In the genomic region with DNA sequence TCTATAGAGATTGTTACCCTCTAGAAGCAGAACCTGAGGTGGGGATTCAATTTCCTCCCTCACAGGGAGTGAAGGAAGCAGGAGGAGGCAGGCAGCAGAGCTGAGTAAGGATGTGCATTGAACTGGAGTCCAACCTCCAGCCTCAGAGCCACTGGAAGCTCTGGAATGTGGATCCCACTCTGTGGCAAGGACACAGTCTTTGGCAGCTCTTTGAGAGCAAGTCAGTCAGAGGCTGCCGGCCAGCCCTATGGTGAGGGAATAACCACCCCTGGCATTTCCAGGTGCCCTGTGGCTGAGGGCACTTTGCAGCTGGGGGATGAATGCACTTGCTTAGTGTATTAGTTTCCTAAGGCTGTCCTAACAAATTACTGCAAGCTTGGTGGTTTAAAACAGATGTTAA, we compare ENCODE assay signal across 18 cellular contexts. TPM values are rescaled to one million over a fixed set of nuclear protein-coding genes. Genes with fewer than 3 reads are reported as not detected.
DNase-seq lines count a peak whose midpoint lies in the region; ATAC-seq and TF ChIP-seq lines count a peak whose summit lies in the region.
"Had no signal": no experiment of that assay in that cellular context is flagged by ENCODE, and none has a peak within 500 bp of the region (broad histone marks: within the 10 kb centered on the region; RNA-seq: fewer than 3 reads in every experiment).

No MANE protein-coding gene starts in this region.

- H3K4me1 Mint-ChIP-seq in CD8-positive, alpha-beta T cell (ENCODE audit: low read depth), result peaks cover 27% of the 10 kb centered on the region
- peaks cover 7% of the 10 kb centered on the region for H3K4me1 Mint-ChIP-seq in activated CD4-positive, alpha-beta memory T cell treated with anti-CD3 and anti-CD28 coated beads, Interleukin-2, amount 10 ng/mL, durations not matched to agents 7 days and 5 days
- H3K4me1 Mint-ChIP-seq: neural crest cell had no signal

- peaks cover 28% of the 10 kb centered on the region for H3K4me1 ChIP-seq in CD8-positive, alpha-beta T cell (ENCODE audit: insufficient read depth, low read length)
- H3K4me1 ChIP-seq: adrenal gland, suprapubic skin had no signal

- no peaks in the 10 kb centered on the region for H3K9me3 ChIP-seq in CD8-positive, alpha-beta T cell (ENCODE audit: low read length)

- H3K9me3 Mint-ChIP-seq in CD8-positive, alpha-beta T cell, result peaks cover 10% of the 10 kb centered on the region
- peaks cover 2% of the 10 kb centered on the region for H3K9me3 Mint-ChIP-seq in activated CD4-positive, alpha-beta memory T cell treated with anti-CD3 and anti-CD28 coated beads, Interleukin-2, amount 10 ng/mL, durations not matched to agents 7 days and 5 days

- peak overlapping the region; percentile 88 for H3K27ac Mint-ChIP-seq in CD8-positive, alpha-beta T cell
- peak overlapping the region; percentile 50 for H3K27ac Mint-ChIP-seq in activated CD4-positive, alpha-beta memory T cell treated with anti-CD3 and anti-CD28 coated beads, Interleukin-2, amount 10 ng/mL, durations not matched to agents 7 days and 5 days
- H3K27ac Mint-ChIP-seq: memory B cell had no signal

- intact Hi-C loops in CD8-positive, alpha-beta T cell (cut with DNase I, micrococcal nuclease), result loop anchor here (1.0 kb wide), 2 partner anchors 12 to 14 kb away; no protein-coding TSS in a partner anchor

- DNase-seq in AG10803 (ENCODE audit: low read depth) (peak; percentile 47), fibroblast of pulmonary artery (ENCODE audit: low read depth) (peak; percentile 11), cerebellar cortex (ENCODE audit: low spot score) (no peak), T1000 (lab: John Stamatoyannopoulos, UW) (no peak), HK-2 (ENCODE audit: unreplicated experiment) (no peak)
- peak in 1 of 7 experiments; percentile 9 for DNase-seq in CD8-positive, alpha-beta T cell
- no peak for DNase-seq in activated CD4-positive, alpha-beta memory T cell treated with anti-CD3 and anti-CD28 coated beads, Interleukin-2, amount 10 ng/mL, durations not matched to agents 7 days and 5 days
- DNase-seq: adrenal gland, DMS79 treated with DMSO at 0.1 percent for 48 hours, glutamatergic neuron, GOT3, NCI-H1436, retina had no signal

- H3K27ac ChIP-seq in CD8-positive, alpha-beta T cell (ENCODE audit: low read depth, low read length), result peak overlapping the region; percentile 46
- H3K27ac ChIP-seq: adrenal gland, C4-2B, epithelial cell of prostate, suprapubic skin had no signal

- TF ChIP-seq CTCF in AG10803 (conservative IDR thresholded peaks at IDR 0.05; ENCODE audit: low read length) (no peak), fibroblast of pulmonary artery (IDR thresholded peaks at IDR 0.05; ENCODE audit: low read length, missing control alignments) (no peak)
- no peak for TF ChIP-seq CTCF in CD8-positive, alpha-beta T cell (IDR thresholded peaks at IDR 0.05)

- no peak for ATAC-seq in CD8-positive, alpha-beta T cell

- POLR2A ChIA-PET in CD8-positive, alpha-beta T cell (lab: Charles Lee), result interaction anchor here (0.6 to 4.1 kb wide), 7 partner anchors 9 to 111 kb away, joined by 3 to 68 read pairs (median 5); a partner anchor contains a TSS
- POLR2A ChIA-PET in activated CD4-positive, alpha-beta memory T cell treated with anti-CD3 and anti-CD28 coated beads, Interleukin-2, amount 10 ng/mL, durations not matched to agents 7 days and 5 days (lab: Charles Lee), result interaction anchor here (1.1 to 2.2 kb wide), 5 partner anchors 9 to 77 kb away, joined by 3 to 21 read pairs (median 8); a partner anchor contains a TSS

- no peaks in the 10 kb centered on the region for H3K27me3 ChIP-seq in CD8-positive, alpha-beta T cell (ENCODE audit: insufficient read depth, low read length)
- H3K27me3 ChIP-seq: adrenal gland, suprapubic skin had no signal

- H3K4me3 ChIP-seq in AG10803 (ENCODE audit: low read length) (no peak overlapping the region), fibroblast of pulmonary artery (replicated peaks; ENCODE audit: low read depth, low read length) (no peak overlapping the region)
- peak overlapping the region; percentile 41 for H3K4me3 ChIP-seq in CD8-positive, alpha-beta T cell (ENCODE audit: low read depth, low read length)
- H3K4me3 ChIP-seq: adrenal gland, suprapubic skin had no signal

- H3K36me3 Mint-ChIP-seq in CD8-positive, alpha-beta T cell, result peaks cover 7% of the 10 kb centered on the region
- no peaks in the 10 kb centered on the region for H3K36me3 Mint-ChIP-seq in activated CD4-positive, alpha-beta memory T cell treated with anti-CD3 and anti-CD28 coated beads, Interleukin-2, amount 10 ng/mL, durations not matched to agents 7 days and 5 days (ENCODE audit: low read depth)

- peaks cover 2% of the 10 kb centered on the region for H3K27me3 Mint-ChIP-seq in CD8-positive, alpha-beta T cell (ENCODE audit: low read depth)
- H3K27me3 Mint-ChIP-seq in activated CD4-positive, alpha-beta memory T cell treated with anti-CD3 and anti-CD28 coated beads, Interleukin-2, amount 10 ng/mL, durations not matched to agents 7 days and 5 days, result peaks cover 26% of the 10 kb centered on the region

- peak overlapping the region; percentile 49 for H3K4me3 Mint-ChIP-seq in CD8-positive, alpha-beta T cell
- no peak overlapping the region for H3K4me3 Mint-ChIP-seq in activated CD4-positive, alpha-beta memory T cell treated with anti-CD3 and anti-CD28 coated beads, Interleukin-2, amount 10 ng/mL, durations not matched to agents 7 days and 5 days
- H3K4me3 Mint-ChIP-seq: memory B cell, neural crest cell had no signal

- CTCF ChIA-PET in CD8-positive, alpha-beta T cell (lab: Charles Lee), result interaction anchor here (1.1 to 24.5 kb wide), 8 partner anchors 12 to 148 kb away, joined by 3 to 449 read pairs (median 10); no protein-coding TSS in a partner anchor
- CTCF ChIA-PET in activated CD4-positive, alpha-beta memory T cell treated with anti-CD3 and anti-CD28 coated beads, Interleukin-2, amount 10 ng/mL, durations not matched to agents 7 days and 5 days (lab: Charles Lee), result interaction anchor here (0.6 to 2.7 kb wide), 8 partner anchors 11 to 981 kb away, joined by 3 to 15 read pairs (median 6); no protein-coding TSS in a partner anchor

- H3K36me3 ChIP-seq in CD8-positive, alpha-beta T cell (ENCODE audit: insufficient read depth, low read length), result no peaks in the 10 kb centered on the region
- H3K36me3 ChIP-seq: adrenal gland, suprapubic skin had no signal

RNA-seq across cellular contexts. Expression of a gene that starts 37.2 kb away (rescaled TPM):
- total RNA-seq in CD8-positive, alpha-beta T cell, result 1 to 10 TPM; 5.8 TPM
- total RNA-seq in activated CD4-positive, alpha-beta memory T cell treated with anti-CD3 and anti-CD28 coated beads, Interleukin-2, amount 10 ng/mL, durations not matched to agents 7 days and 5 days, result 1 to 10 TPM; 2.7 to 2.9 TPM

Comparison
In these comparisons a context has a peak if more than half of its experiments do, and no peak if none do; other contexts are left out.
1. DNase-seq: peak in AG10803 (single experiment) and fibroblast of pulmonary artery (single experiment); none in activated CD4-positive, alpha-beta memory T cell treated with anti-CD3 and anti-CD28 coated beads, Interleukin-2, amount 10 ng/mL, durations not matched to agents 7 days and 5 days (single experiment), cerebellar cortex (single experiment), T1000 (single experiment) and HK-2 (single experiment).